ENCODE assay signal across 15 cellular contexts in the genomic region with DNA sequence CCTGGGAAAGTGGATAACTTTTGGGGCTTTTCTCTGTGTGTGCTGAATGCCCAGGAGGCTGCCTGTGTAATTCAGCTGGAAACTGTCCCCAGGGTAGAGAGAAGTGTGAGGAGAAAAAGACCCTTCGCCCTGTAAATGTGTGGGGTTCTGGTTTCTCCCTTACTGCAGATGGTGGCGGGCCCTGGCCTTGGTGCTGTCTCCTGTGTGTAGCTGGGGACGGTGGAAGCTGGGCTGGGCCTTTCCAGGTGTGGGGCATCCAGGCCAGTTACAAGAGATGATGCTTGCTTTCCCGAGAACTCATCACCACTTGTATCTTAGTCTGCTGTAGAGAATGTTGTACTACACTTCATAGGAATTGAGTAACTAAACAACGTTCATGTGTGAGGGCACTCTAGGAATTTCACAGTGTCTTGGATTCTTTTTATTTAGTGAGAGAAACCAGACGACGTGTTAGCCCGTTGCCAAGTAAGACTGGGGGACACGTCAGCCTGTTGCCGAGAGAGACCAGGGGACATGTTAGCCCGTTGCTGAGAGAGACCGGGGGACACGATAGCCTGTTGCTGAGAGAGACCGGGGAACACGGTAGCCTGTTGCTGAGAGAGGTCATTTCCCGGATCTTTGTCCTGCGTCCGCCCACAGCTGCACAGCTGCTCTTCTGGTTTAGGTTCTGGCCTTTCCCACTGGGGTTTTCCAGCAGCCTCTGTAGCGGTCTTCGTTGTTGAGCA. TPM values are rescaled to one million over a fixed set of nuclear protein-coding genes. Genes with fewer than 3 reads are reported as not detected.
A peak's percentile ranks its signal among the peaks of the same experiment; 100 is the strongest.
DNase-seq lines count a peak whose midpoint lies in the region; ATAC-seq and TF ChIP-seq lines count a peak whose summit lies in the region.
"Had no signal": no experiment of that assay in that cellular context is flagged by ENCODE, and none has a peak within 500 bp of the region (broad histone marks: within the 10 kb centered on the region; RNA-seq: fewer than 3 reads in every experiment).

No MANE protein-coding gene starts in this region.

- H3K27me3 Mint-ChIP-seq in HFFc6 (ENCODE audit: insufficient read depth), result no peaks in the 10 kb centered on the region; the same call in none of the 2 replicates
- H3K27me3 Mint-ChIP-seq: stimulated activated naive CD8-positive, alpha-beta T cell treated with anti-CD3 and anti-CD28 coated beads, Interleukin-15, amount 100 ng/mL, for 72 hours had no signal

- H3K9ac ChIP-seq in skeletal muscle tissue (ENCODE audit: low read depth in 1 of 3, low read length in 3 of 3), result peak overlapping the region in 2 of 3 donors; percentile 5 to 33

- no peak for TF ChIP-seq CTCF in HFFc6 (IDR thresholded peaks at IDR 0.05)

- H3K27ac ChIP-seq in esophagus (ENCODE audit: low read depth in 2 of 2, low read length in 1 of 2) (peak overlapping the region; percentile 88 to 97), skeletal muscle tissue (ENCODE audit: low read depth, low read length) (peak overlapping the region; percentile 75)
- H3K27ac ChIP-seq: SJSA1 had no signal

- WGBS in esophagus, 2 donors, result 79% methylated on average over 20 of the region's 20 CpGs

- DNase-seq in HFFc6 (no peak), mucosa of gallbladder (ENCODE audit: low spot score) (peak; percentile 41), NCI-H748 (lab: John Stamatoyannopoulos, UW; ENCODE audit: unreplicated experiment) (no peak), iPS-NIHi7 (ENCODE audit: extremely low spot score) (no peak), NCI-H2029 (lab: John Stamatoyannopoulos, UW) (no peak)
- DNase-seq: activated CD4-positive, alpha-beta T cell treated with anti-CD3 and anti-CD28 coated beads, Interleukin-2, amount 50 U/mL, for 4 hours; activated T-cell treated with anti-CD3 and anti-CD28 coated beads, Interleukin-2, amount 50 U/mL, for 48 hours; NCI-H1048; retina; stimulated activated naive CD8-positive, alpha-beta T cell treated with anti-CD3 and anti-CD28 coated beads, Interleukin-15, amount 100 ng/mL, for 72 hours had no signal

- H3K36me3 ChIP-seq in esophagus (ENCODE audit: control insufficient read depth in 2 of 2, insufficient read depth in 2 of 2, low read length in 1 of 2) (peaks cover 0 to 10% of the 10 kb centered on the region in 2 donors), skeletal muscle tissue (ENCODE audit: control insufficient read depth in 3 of 3, insufficient read depth in 3 of 3, low read length in 3 of 3) (peaks cover 5 to 7% (median 6%) of the 10 kb centered on the region in 3 donors)

- no peak for ATAC-seq in HG03457 (IDR thresholded peaks at IDR 0.05; ENCODE audit: unreplicated experiment)
- ATAC-seq: stimulated activated naive CD8-positive, alpha-beta T cell treated with anti-CD3 and anti-CD28 coated beads, Interleukin-15, amount 100 ng/mL, for 72 hours had no signal

- H3K4me3 ChIP-seq in esophagus (ENCODE audit: low read depth in 1 of 2, low read length in 2 of 2) (no peak overlapping the region), skeletal muscle tissue (ENCODE audit: low read length in 3 of 3) (no peak overlapping the region)
- H3K4me3 ChIP-seq: SJSA1 had no signal

- peaks cover 7% of the 10 kb centered on the region for H3K36me3 Mint-ChIP-seq in HFFc6 (ENCODE audit: low read depth)

- H3K9me3 ChIP-seq in esophagus (ENCODE audit: control insufficient read depth in 2 of 2, insufficient read depth in 1 of 2, low read depth in 1 of 2, low read length in 1 of 2) (no peaks in the 10 kb centered on the region), skeletal muscle tissue (ENCODE audit: control insufficient read depth in 3 of 3, low read length in 3 of 3) (no peaks in the 10 kb centered on the region)
- H3K9me3 ChIP-seq: SJSA1 had no signal

- H3K4me1 Mint-ChIP-seq in HFFc6 (ENCODE audit: low read depth), result peaks cover 9% of the 10 kb centered on the region
- H3K4me1 Mint-ChIP-seq: stimulated activated naive CD8-positive, alpha-beta T cell treated with anti-CD3 and anti-CD28 coated beads, Interleukin-15, amount 100 ng/mL, for 72 hours had no signal

- H3K4me1 ChIP-seq in esophagus (ENCODE audit: control insufficient read depth in 2 of 2, insufficient read depth in 2 of 2, low read length in 1 of 2) (peaks cover 12 to 31% of the 10 kb centered on the region in 2 donors), skeletal muscle tissue (ENCODE audit: control insufficient read depth in 3 of 3, insufficient read depth in 3 of 3, low read length in 3 of 3) (peaks cover 15 to 23% (median 15%) of the 10 kb centered on the region in 3 donors)

- H3K27me3 ChIP-seq in esophagus (ENCODE audit: control insufficient read depth in 1 of 2, insufficient read depth in 2 of 2, low read length in 2 of 2) (no peaks in the 10 kb centered on the region), skeletal muscle tissue (ENCODE audit: control insufficient read depth in 3 of 3, insufficient read depth in 3 of 3, low read length in 3 of 3) (no peaks in the 10 kb centered on the region)
- H3K27me3 ChIP-seq: SJSA1 had no signal

- no peak overlapping the region for H3K4me3 Mint-ChIP-seq in HFFc6
- H3K4me3 Mint-ChIP-seq: stimulated activated naive CD8-positive, alpha-beta T cell treated with anti-CD3 and anti-CD28 coated beads, Interleukin-15, amount 100 ng/mL, for 72 hours had no signal

- H3K27ac Mint-ChIP-seq in HFFc6, result peak overlapping the region; percentile 10; the same call in 1 of the 2 replicates

- H3K9me3 Mint-ChIP-seq in HFFc6, result no peaks in the 10 kb centered on the region
- H3K9me3 Mint-ChIP-seq: stimulated activated naive CD8-positive, alpha-beta T cell treated with anti-CD3 and anti-CD28 coated beads, Interleukin-15, amount 100 ng/mL, for 72 hours had no signal

RNA-seq across cellular contexts. Expression of a gene that starts 43.1 kb away (rescaled TPM):
- total RNA-seq in HFFc6 (2021; fragmentation: NEBNext Ultra II Directional; extraction: Animal tissue kit (Norgen Biotek cat#: 25700)), result 10 to 100 TPM; 47.3 to 67.6 (median 62.5) TPM
- polyA plus RNA-seq in esophagus, result 10 to 100 TPM; 54.4 to 62.8 TPM
- total RNA-seq in mucosa of gallbladder (96.5 TPM), skeletal muscle tissue (27.1 TPM)

RNA-seq across cellular contexts. Expression of a gene that starts 44.9 kb away (rescaled TPM):
- not detected for total RNA-seq in HFFc6 (2021; fragmentation: NEBNext Ultra II Directional; extraction: Animal tissue kit (Norgen Biotek cat#: 25700))
- 100 to 1,000 TPM in 1 of 2 donors, 10 to 100 TPM in 1; 30.2 to 111 TPM for polyA plus RNA-seq in esophagus
- not detected for total RNA-seq in mucosa of gallbladder
- total RNA-seq in skeletal muscle tissue, result not detected
- total RNA-seq: mononuclear cell, SJSA1 had no signal

RNA-seq across cellular contexts. Expression of a gene that starts 59.5 kb away (rescaled TPM):
- total RNA-seq in HFFc6 (2021; fragmentation: NEBNext Ultra II Directional; extraction: Animal tissue kit (Norgen Biotek cat#: 25700)), result 1 to 10 TPM in 5 of 6 experiments, under 1 TPM in 1; 0.96 to 2.9 (median 1.6) TPM
- 1 to 10 TPM; 2.7 to 3.7 TPM for polyA plus RNA-seq in esophagus
- total RNA-seq in mucosa of gallbladder, result 46.8 TPM
- 4.7 TPM for total RNA-seq in skeletal muscle tissue
